Comparison of ENCODE assay signal across 1 cellular context in genomic region chr18:23824704-23825103, GRCh38.
TF ChIP-seq lines count a peak whose summit lies in the region.

No MANE protein-coding gene starts in this region.

TF ChIP-seq in SK-N-SH, 30 proteins besides CTCF, POLR2A, EP300 and RAD21 (continued from another document):
- no peak for TF ChIP-seq NRF1 (IDR thresholded peaks at IDR 0.05; ENCODE audit: low read depth, low read length)
- no peak for TF ChIP-seq RCOR1 (IDR thresholded peaks at IDR 0.05; ENCODE audit: low read length)
- no peak for TF ChIP-seq SIN3A (IDR thresholded peaks at IDR 0.05; ENCODE audit: borderline replicate concordance, low read depth, low read length)
- TF ChIP-seq SMC3 (IDR thresholded peaks at IDR 0.05; ENCODE audit: low read depth, low read length) = no peak
- no peak for TF ChIP-seq ZBTB33 (IDR thresholded peaks at IDR 0.05; ENCODE audit: borderline replicate concordance, low read depth)
- TF ChIP-seq GABPA (IDR thresholded peaks at IDR 0.05; ENCODE audit: low read depth) = no peak
- TF ChIP-seq TEAD4 (IDR thresholded peaks at IDR 0.05; ENCODE audit: borderline replicate concordance, insufficient read depth) = no peak
- no peak for TF ChIP-seq CHD2 (IDR thresholded peaks at IDR 0.05; ENCODE audit: low read length, partially characterized antibody)
- no peak for TF ChIP-seq FOXJ3 (CRISPR knock-in tag; IDR thresholded peaks at IDR 0.05)
